In the genomic region with DNA sequence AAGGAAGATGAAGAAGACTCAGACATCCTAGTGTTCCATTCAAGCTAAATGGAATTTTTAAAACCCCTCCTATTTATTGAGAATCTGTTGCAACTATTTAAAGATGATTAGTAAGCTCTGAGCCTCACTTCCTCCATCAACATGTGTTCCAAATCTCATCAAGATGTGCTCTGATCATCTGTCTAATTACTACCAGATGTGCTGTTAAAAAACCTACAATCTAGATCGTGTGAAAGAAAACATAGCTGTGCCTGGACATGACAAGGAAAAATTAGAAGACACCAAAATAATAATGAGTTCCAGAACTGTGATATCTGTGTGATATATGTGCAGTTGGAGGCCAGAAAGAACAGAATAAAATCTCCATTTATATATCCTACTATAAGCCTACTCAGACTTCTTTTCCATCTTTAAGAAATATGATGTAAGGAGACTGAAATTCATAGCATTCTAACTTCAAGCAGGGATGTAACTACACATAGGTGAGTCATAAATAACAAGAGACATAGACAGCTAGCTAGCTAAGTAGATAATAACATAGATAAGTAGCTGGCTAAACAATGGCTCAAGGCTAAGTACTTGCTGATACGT, we compare ENCODE assay signal across 15 cellular contexts. TPM values are rescaled to one million over a fixed set of nuclear protein-coding genes. Genes with fewer than 3 reads are reported as not detected.
A peak's percentile ranks its signal among the peaks of the same experiment; 100 is the strongest.
DNase-seq lines count a peak whose midpoint lies in the region; ATAC-seq, FAIRE-seq and TF ChIP-seq lines count a peak whose summit lies in the region.
"Had no signal": no experiment of that assay in that cellular context is flagged by ENCODE, and none has a peak within 500 bp of the region (broad histone marks: within the 10 kb centered on the region; RNA-seq: fewer than 3 reads in every experiment).

No MANE protein-coding gene starts in this region.

- H3K4me3 ChIP-seq in AG10803 (ENCODE audit: low read length) (no peak overlapping the region), astrocyte (ENCODE audit: insufficient read depth, low read depth, low read length) (no peak overlapping the region), keratinocyte (ENCODE audit: control insufficient read depth in 2 of 3, extremely low read depth in 1 of 3, insufficient read depth in 2 of 3, low read depth in 1 of 3, low read length in 3 of 3) (no peak overlapping the region), Karpas-422 (ENCODE audit: low read length) (no peak overlapping the region), upper lobe of right lung (no peak overlapping the region)
- H3K4me3 ChIP-seq: heart right ventricle, MG63, stomach had no signal

- no peaks in the 10 kb centered on the region for H3K9me2 ChIP-seq in Karpas-422 (replicated peaks; ENCODE audit: insufficient read depth, low read length)

- H3K4me1 ChIP-seq in astrocyte (ENCODE audit: insufficient read depth, low read length) (peaks cover 19% of the 10 kb centered on the region), keratinocyte (ENCODE audit: control insufficient read depth, extremely low read depth, insufficient read depth, low read length) (peaks cover 67% of the 10 kb centered on the region), Karpas-422 (ENCODE audit: low read length) (peaks cover 20% of the 10 kb centered on the region), upper lobe of right lung (peaks cover 9% of the 10 kb centered on the region)

- H3K27me3 ChIP-seq in astrocyte (ENCODE audit: insufficient read depth, low read length) (no peaks in the 10 kb centered on the region), keratinocyte (ENCODE audit: control insufficient read depth, extremely low read depth, insufficient read depth, low read length) (no peaks in the 10 kb centered on the region), Karpas-422 (ENCODE audit: low read length) (no peaks in the 10 kb centered on the region), upper lobe of right lung (no peaks in the 10 kb centered on the region)
- H3K27me3 ChIP-seq: heart right ventricle, MG63, stomach had no signal

- TF ChIP-seq CTCF in AG10803 (conservative IDR thresholded peaks at IDR 0.05; ENCODE audit: low read length) (no peak), astrocyte (IDR thresholded peaks at IDR 0.05; ENCODE audit: insufficient read depth, low read depth, low read length) (no peak), keratinocyte (optimal IDR thresholded peaks at IDR 0.05 in 1 of 3, IDR thresholded peaks at IDR 0.05 in 1 of 3, conservative IDR thresholded peaks at IDR 0.05 in 1 of 3; ENCODE audit: extremely low read depth in 1 of 3, insufficient read depth in 2 of 3, low read length in 3 of 3) (no peak), upper lobe of right lung (IDR thresholded peaks at IDR 0.05) (no peak)

- H3K9ac ChIP-seq in astrocyte (ENCODE audit: low read length) (peak overlapping the region; percentile 0), keratinocyte (ENCODE audit: control insufficient read depth, extremely low read depth, insufficient read depth, low read length) (peak overlapping the region; percentile 62), Karpas-422 (ENCODE audit: low read length) (no peak overlapping the region)

- dilution Hi-C loops in keratinocyte (cut with MboI; ENCODE audit: extremely low pct_ligation_motif_present, low sequenced_read_pairs), result no loop called here

- H3K4me1 Mint-ChIP-seq in astrocyte (ENCODE audit: low read depth, unreplicated experiment), result peaks cover 30% of the 10 kb centered on the region

- intact Hi-C loops in upper lobe of right lung (cut with DNase I), result no loop called here

- no peak for FAIRE-seq in astrocyte (lab: Jason Lieb, UNC)
- peak; percentile 55 for FAIRE-seq in keratinocyte (lab: Jason Lieb, UNC)

- no peak overlapping the region for H2AFZ ChIP-seq in astrocyte (ENCODE audit: low read depth, low read length)
- no peak overlapping the region for H2AFZ ChIP-seq in keratinocyte (ENCODE audit: control insufficient read depth, low read length)
- no peak overlapping the region for H2AFZ ChIP-seq in Karpas-422 (ENCODE audit: low read length)

- H3K27ac ChIP-seq in astrocyte (ENCODE audit: low read depth, low read length) (peak overlapping the region; percentile 75), keratinocyte (ENCODE audit: control insufficient read depth, insufficient read depth, low read length) (peak overlapping the region; percentile 94), Karpas-422 (ENCODE audit: low read length) (no peak overlapping the region), upper lobe of right lung (no peak overlapping the region)
- H3K27ac ChIP-seq: heart right ventricle, stomach had no signal

- peak overlapping the region; percentile 34 for H3K4me3 Mint-ChIP-seq in astrocyte (ENCODE audit: unreplicated experiment)

- H3K36me3 ChIP-seq in astrocyte (ENCODE audit: insufficient read depth, low read length), result peaks cover 46% of the 10 kb centered on the region
- peaks cover 19 to 52% of the 10 kb centered on the region in 2 experiments for H3K36me3 ChIP-seq in keratinocyte (ENCODE audit: control insufficient read depth in 2 of 2, extremely low read depth in 1 of 2, insufficient read depth in 2 of 2, low read length in 2 of 2)
- peaks cover 51% of the 10 kb centered on the region; the same call in 1 of the 2 replicates for H3K36me3 ChIP-seq in Karpas-422 (ENCODE audit: insufficient read depth, low read length)
- peaks cover 74% of the 10 kb centered on the region for H3K36me3 ChIP-seq in upper lobe of right lung

- peaks cover 38% of the 10 kb centered on the region for H3K36me3 Mint-ChIP-seq in astrocyte (ENCODE audit: low read depth, unreplicated experiment)

- H3K9me1 ChIP-seq in keratinocyte (ENCODE audit: control insufficient read depth, extremely low read depth, insufficient read depth, low read length), result peaks cover 4% of the 10 kb centered on the region

- no peaks in the 10 kb centered on the region for H3K27me3 Mint-ChIP-seq in astrocyte (ENCODE audit: low read depth, unreplicated experiment)

- H3K27ac Mint-ChIP-seq in astrocyte (ENCODE audit: unreplicated experiment), result peak overlapping the region; percentile 93

- peaks cover 33% of the 10 kb centered on the region for H4K20me1 ChIP-seq in astrocyte (ENCODE audit: insufficient read depth, low read length)
- no peaks in the 10 kb centered on the region for H4K20me1 ChIP-seq in keratinocyte (ENCODE audit: control insufficient read depth, extremely low read depth, insufficient read depth, low read length)
- no peaks in the 10 kb centered on the region for H4K20me1 ChIP-seq in Karpas-422 (ENCODE audit: insufficient read depth, low read depth, low read length)

- H3K79me2 ChIP-seq in astrocyte (ENCODE audit: insufficient read depth, low read length) (peaks cover 28% of the 10 kb centered on the region), keratinocyte (ENCODE audit: control insufficient read depth, insufficient read depth, low read length) (peaks cover 33% of the 10 kb centered on the region), Karpas-422 (ENCODE audit: low read length) (peaks cover 33% of the 10 kb centered on the region)

- H3K9me3 ChIP-seq in astrocyte (ENCODE audit: insufficient read depth, low read depth, low read length) (no peaks in the 10 kb centered on the region), keratinocyte (ENCODE audit: control insufficient read depth, low read depth, low read length) (no peaks in the 10 kb centered on the region), Karpas-422 (ENCODE audit: low read length) (no peaks in the 10 kb centered on the region), upper lobe of right lung (no peaks in the 10 kb centered on the region)
- H3K9me3 ChIP-seq: heart right ventricle, MG63, stomach had no signal

- H3K4me2 ChIP-seq in astrocyte (ENCODE audit: low read length), result peak overlapping the region; percentile 49
- peak overlapping the region; percentile 65 for H3K4me2 ChIP-seq in keratinocyte (ENCODE audit: control insufficient read depth, extremely low read depth, insufficient read depth, low read depth, low read length)
- no peak overlapping the region for H3K4me2 ChIP-seq in Karpas-422 (ENCODE audit: low read depth, low read length, poor library complexity, severe bottlenecking)

- DNase-seq in AG10803 (ENCODE audit: low read depth), result peak; percentile 86
- peak; percentile 81 for DNase-seq in HS-5 (ENCODE audit: low read depth)
- peak; percentile 81 for DNase-seq in astrocyte (ENCODE audit: low read depth)
- peak; percentile 63 for DNase-seq in keratinocyte (ENCODE audit: low read depth, low spot score)
- no peak for DNase-seq in Karpas-422
- no peak for DNase-seq in upper lobe of right lung
- DNase-seq: activated naive CD4-positive, alpha-beta T cell treated with Interleukin-2 at 50 U/mL for 16 hours; DMS153; heart right ventricle; mesendoderm; MG63; NCI-H510A; stomach had no signal

- H3K9me3 Mint-ChIP-seq in astrocyte (ENCODE audit: unreplicated experiment), result no peaks in the 10 kb centered on the region

- ATAC-seq in GM21447 (IDR thresholded peaks at IDR 0.05; ENCODE audit: unreplicated experiment) (no peak), HG03439 (IDR thresholded peaks at IDR 0.05; ENCODE audit: unreplicated experiment) (no peak), upper lobe of right lung (no peak)
- ATAC-seq: heart right ventricle had no signal

RNA-seq across cellular contexts. Expression of gene XPC, which starts 7.7 kb away (rescaled TPM):
- 28.2 and 33.6 TPM in 2 replicates for total RNA-seq in astrocyte
- polyA plus RNA-seq in keratinocyte, result 19.4 to 24.9 TPM (median 22.0 TPM) in 3 replicates
- polyA plus RNA-seq in keratinocyte (2011; ENCODE audit: low read depth), result 91.7 TPM
- 24.3 and 40.5 TPM in 2 replicates for polyA plus RNA-seq in keratinocyte (2011; cell fraction: cytosol; rRNA removed)
- 72.5 and 73.3 TPM in 2 replicates for polyA plus RNA-seq in keratinocyte (2011; cell fraction: nucleus; rRNA removed)
- 27.5 and 32.6 TPM in 2 replicates for polyA plus RNA-seq in keratinocyte (2012; ENCODE audit: low replicate concordance)
- polyA minus RNA-seq in keratinocyte, result 23.4 to 28.6 TPM (median 24.8 TPM) in 3 replicates
- 11.9 TPM for polyA minus RNA-seq in keratinocyte (2011; cell fraction: cytosol; rRNA and poly(A)+ RNA removed)
- polyA minus RNA-seq in keratinocyte (2011; cell fraction: nucleus; rRNA and poly(A)+ RNA removed), result 32.7 and 46.7 TPM in 2 replicates
- total RNA-seq in Karpas-422 (2014; rRNA removed; shearing (Covaris generic); ENCODE audit: low replicate concordance), result 30.3 and 38.0 TPM in 2 replicates
- total RNA-seq in upper lobe of right lung, result 36.1 TPM

RNA-seq across cellular contexts. Expression of gene LSM3, which starts 8.0 kb away (rescaled TPM):
- 8.4 and 9.5 TPM in 2 replicates for total RNA-seq in astrocyte
- 10.7 to 26.1 TPM (median 13.2 TPM) in 3 replicates for polyA plus RNA-seq in keratinocyte
- polyA plus RNA-seq in keratinocyte (2011; ENCODE audit: low read depth), result 28.0 TPM
- polyA plus RNA-seq in keratinocyte (2011; cell fraction: cytosol; rRNA removed), result 13.9 and 18.7 TPM in 2 replicates
- polyA plus RNA-seq in keratinocyte (2011; cell fraction: nucleus; rRNA removed), result 2.3 and 5.2 TPM in 2 replicates
- 13.6 and 21.0 TPM in 2 replicates for polyA plus RNA-seq in keratinocyte (2012; ENCODE audit: low replicate concordance)
- polyA minus RNA-seq in keratinocyte, result 0.56 to 3.4 TPM (median 0.96 TPM) in 3 replicates
- 2.7 TPM for polyA minus RNA-seq in keratinocyte (2011; cell fraction: cytosol; rRNA and poly(A)+ RNA removed)
- polyA minus RNA-seq in keratinocyte (2011; cell fraction: nucleus; rRNA and poly(A)+ RNA removed), result 0.32 and 0.93 TPM in 2 replicates
- 13.8 and 14.2 TPM in 2 replicates for total RNA-seq in Karpas-422 (2014; rRNA removed; shearing (Covaris generic); ENCODE audit: low replicate concordance)
- total RNA-seq in upper lobe of right lung, result 8.8 TPM

RNA-seq across cellular contexts. Expression of gene TMEM43, which starts 45.8 kb away (rescaled TPM):
- total RNA-seq in astrocyte, result 76.7 and 79.2 TPM in 2 replicates
- 98.8 to 117 TPM (median 111 TPM) in 3 replicates for polyA plus RNA-seq in keratinocyte
- 31.8 TPM for polyA plus RNA-seq in keratinocyte (2011; ENCODE audit: low read depth)
- 65.1 and 66.9 TPM in 2 replicates for polyA plus RNA-seq in keratinocyte (2011; cell fraction: cytosol; rRNA removed)
- 236 TPM in 2 replicates for polyA plus RNA-seq in keratinocyte (2011; cell fraction: nucleus; rRNA removed)
- 69.7 and 81.4 TPM in 2 replicates for polyA plus RNA-seq in keratinocyte (2012; ENCODE audit: low replicate concordance)
- polyA minus RNA-seq in keratinocyte, result 114 to 170 TPM (median 147 TPM) in 3 replicates
- 81.9 TPM for polyA minus RNA-seq in keratinocyte (2011; cell fraction: cytosol; rRNA and poly(A)+ RNA removed)
- 136 and 182 TPM in 2 replicates for polyA minus RNA-seq in keratinocyte (2011; cell fraction: nucleus; rRNA and poly(A)+ RNA removed)
- 28.4 and 31.9 TPM in 2 replicates for total RNA-seq in Karpas-422 (2014; rRNA removed; shearing (Covaris generic); ENCODE audit: low replicate concordance)
- 86.3 TPM for total RNA-seq in upper lobe of right lung

RNA-seq across cellular contexts. Expression of gene CHCHD4, which starts 46.0 kb away (rescaled TPM):
- total RNA-seq in astrocyte, result 10.3 TPM in 2 replicates
- 12.0 to 22.1 TPM (median 19.8 TPM) in 3 replicates for polyA plus RNA-seq in keratinocyte
- 7.4 TPM for polyA plus RNA-seq in keratinocyte (2011; ENCODE audit: low read depth)
- 17.1 and 21.0 TPM in 2 replicates for polyA plus RNA-seq in keratinocyte (2011; cell fraction: cytosol; rRNA removed)
- 7.7 and 7.8 TPM in 2 replicates for polyA plus RNA-seq in keratinocyte (2011; cell fraction: nucleus; rRNA removed)
- polyA plus RNA-seq in keratinocyte (2012; ENCODE audit: low replicate concordance), result 14.2 and 15.8 TPM in 2 replicates
- 3.8 to 12.4 TPM (median 7.0 TPM) in 3 replicates for polyA minus RNA-seq in keratinocyte
- polyA minus RNA-seq in keratinocyte (2011; cell fraction: cytosol; rRNA and poly(A)+ RNA removed), result 4.8 TPM
- 2.6 and 3.3 TPM in 2 replicates for polyA minus RNA-seq in keratinocyte (2011; cell fraction: nucleus; rRNA and poly(A)+ RNA removed)
- total RNA-seq in Karpas-422 (2014; rRNA removed; shearing (Covaris generic); ENCODE audit: low replicate concordance), result 19.4 and 19.7 TPM in 2 replicates
- total RNA-seq in upper lobe of right lung, result 12.0 TPM

Comparison
In these comparisons a context has a peak if more than half of its experiments do, and no peak if none do; other contexts are left out.
1. DNase-seq: peak in AG10803 (single experiment), HS-5 (single experiment), astrocyte (single experiment) and keratinocyte (single experiment); none in Karpas-422 (single experiment) and upper lobe of right lung (single experiment).
2. H3K27ac ChIP-seq: peak in astrocyte (single experiment) and keratinocyte (single experiment); none in Karpas-422 (single experiment) and upper lobe of right lung (single experiment).